ENCODE assay signal across 8 cellular contexts in genomic region chr17:47276868-47277267, GRCh38. TPM values are rescaled to one million over a fixed set of nuclear protein-coding genes. Genes with fewer than 3 reads are reported as not detected.
DNase-seq lines count a peak whose midpoint lies in the region; ATAC-seq and TF ChIP-seq lines count a peak whose summit lies in the region.

No MANE protein-coding gene starts in this region.

- ATAC-seq in thoracic aorta (ENCODE audit: insufficient number of reproducible peaks, low FRiP score, low read depth): no peak

- DNase-seq in HT1080 (ENCODE audit: low read depth) (peak; percentile 47), ascending aorta (ENCODE audit: low spot score in 2 of 2) (peak; percentile 48 to 90), islet precursor cell (peak; percentile 86), thoracic aorta (ENCODE audit: low spot score) (no peak), UCSD-AML1 (lab: John Stamatoyannopoulos, UW; ENCODE audit: unreplicated experiment) (no peak), NCI-H1930 (lab: John Stamatoyannopoulos, UW) (no peak), occipital lobe (lab: John Stamatoyannopoulos, UW) (no peak)
- DNase-seq in NK-92 treated with Interleukin-12 subunit alpha and Interleukin-12 subunit beta, amount 100 ng/mL, for 24 hours (lab: John Stamatoyannopoulos, UW): no peak

- H3K4me1 ChIP-seq in ascending aorta: peaks cover 43 to 75% of the 10 kb centered on the region in 2 donors
- H3K4me1 ChIP-seq in thoracic aorta (ENCODE audit: control insufficient read depth in 1 of 2, low read depth in 2 of 2): peaks cover 59 to 87% of the 10 kb centered on the region in 2 donors

- H3K36me3 ChIP-seq in ascending aorta: peaks cover 0 to 2% of the 10 kb centered on the region in 2 donors
- H3K36me3 ChIP-seq in thoracic aorta: no peaks in the 10 kb centered on the region

- H3K9me3 ChIP-seq in ascending aorta: no peaks in the 10 kb centered on the region
- H3K9me3 ChIP-seq in thoracic aorta: no peaks in the 10 kb centered on the region

- no peak overlapping the region for H3K4me3 ChIP-seq in ascending aorta
- H3K4me3 ChIP-seq in thoracic aorta: no peak overlapping the region

- TF ChIP-seq CTCF in ascending aorta (IDR thresholded peaks at IDR 0.05): no peak
- no peak for TF ChIP-seq CTCF in thoracic aorta (IDR thresholded peaks at IDR 0.05)

- H3K27me3 ChIP-seq in ascending aorta: no peaks in the 10 kb centered on the region
- no peaks in the 10 kb centered on the region for H3K27me3 ChIP-seq in thoracic aorta (replicated peaks; ENCODE audit: insufficient read depth)

- peak overlapping the region; percentile 96 to 97 for H3K27ac ChIP-seq in ascending aorta
- H3K27ac ChIP-seq in thoracic aorta: peak overlapping the region; percentile 96 to 97

- intact Hi-C loops in ascending aorta (cut with DNase I): no loop called here

RNA-seq across cellular contexts. Expression of gene ITGB3, which starts 23.2 kb away (rescaled TPM):
- 1.7 and 1.9 TPM in 2 replicates for total RNA-seq in HT1080 (2014; rRNA removed; shearing (Covaris generic))
- 6.0 and 8.2 TPM in 2 replicates for polyA plus RNA-seq in HT1080 (2015; cell fraction: cytosol; rRNA removed)
- polyA plus RNA-seq in HT1080 (2015; cell fraction: nucleus; rRNA removed): 12.2 and 13.2 TPM in 2 replicates
- total RNA-seq in ascending aorta (71.3 TPM), thoracic aorta (100 to 1,000 TPM in 1 of 2 donors, 10 to 100 TPM in 1; 68.1 to 197 TPM), occipital lobe (2.2 TPM)

RNA-seq across cellular contexts. Expression of gene EFCAB13, which starts 46.9 kb away (rescaled TPM):
- total RNA-seq in HT1080 (2014; rRNA removed; shearing (Covaris generic)): not detected in 2 replicates
- polyA plus RNA-seq in HT1080 (2015; cell fraction: cytosol; rRNA removed): 0.10 and 0.25 TPM in 2 replicates
- polyA plus RNA-seq in HT1080 (2015; cell fraction: nucleus; rRNA removed): 2.5 and 3.6 TPM in 2 replicates
- 1.2 TPM for total RNA-seq in ascending aorta
- total RNA-seq in thoracic aorta: 10 to 100 TPM in 1 of 2 donors, 1 to 10 TPM in 1; 8.1 to 16.7 TPM
- 16.8 TPM for total RNA-seq in occipital lobe

Comparison
In these comparisons a context has a peak if more than half of its experiments do, and no peak if none do; other contexts are left out.
1. DNase-seq: peak in HT1080 (single experiment), ascending aorta (2 of 2) and islet precursor cell (single experiment); none in thoracic aorta (single experiment), UCSD-AML1 (single experiment), NK-92 treated with Interleukin-12 subunit alpha and Interleukin-12 subunit beta, amount 100 ng/mL, for 24 hours (single experiment), NCI-H1930 (0 of 2) and occipital lobe (single experiment).
2. RNA of gene ITGB3, which starts 23.2 kb away (total RNA-seq): 68.1 to 197 TPM in thoracic aorta and 71.3 TPM in ascending aorta (single experiment); 2.2 TPM in occipital lobe (single experiment) and 1.7 to 1.9 TPM in HT1080; every median in the first group is over 10 times any median in the second.